ENCODE assay signal across 8 cellular contexts in genomic region chr11:100687630-100688395, GRCh38. TPM values are rescaled to one million over a fixed set of nuclear protein-coding genes. Genes with fewer than 3 reads are reported as not detected.
DNase-seq lines count a peak whose midpoint lies in the region; ATAC-seq and TF ChIP-seq lines count a peak whose summit lies in the region.

No MANE protein-coding gene starts in this region.

- peak overlapping the region; percentile 91 for H4K12ac ChIP-seq in trophoblast cell (ENCODE audit: low read depth, low read length)

- peaks cover 10% of the 10 kb centered on the region for H3K79me2 ChIP-seq in trophoblast cell (ENCODE audit: control insufficient read depth, insufficient read depth, low read length, poor library complexity)

- peak overlapping the region; percentile 99 for H3K18ac ChIP-seq in trophoblast cell (ENCODE audit: low read length)

- H2AK5ac ChIP-seq in trophoblast cell (ENCODE audit: low read length) = no peak overlapping the region

- H3K4me1 ChIP-seq in adipocyte (ENCODE audit: control insufficient read depth, insufficient read depth, low read length) = peaks cover 5% of the 10 kb centered on the region
- H3K4me1 ChIP-seq in trophoblast cell (ENCODE audit: control insufficient read depth in 1 of 2, insufficient read depth in 2 of 2, low read length in 2 of 2) = peaks cover 3 to 7% of the 10 kb centered on the region in 2 experiments

- H3K9me3 ChIP-seq in adipocyte (ENCODE audit: control insufficient read depth, low read length) (no peaks in the 10 kb centered on the region), trophoblast cell (ENCODE audit: insufficient read depth, low read depth, low read length) (no peaks in the 10 kb centered on the region)

- H3K4ac ChIP-seq in trophoblast cell (ENCODE audit: low read depth, low read length) = peak overlapping the region; percentile 51

- H4K91ac ChIP-seq in trophoblast cell (ENCODE audit: low read depth, low read length) = peak overlapping the region; percentile 95

- peak overlapping the region; percentile 88 for H2BK12ac ChIP-seq in trophoblast cell (ENCODE audit: low read length)

- peak overlapping the region; percentile 87 for H3K14ac ChIP-seq in trophoblast cell (ENCODE audit: low read length)

- no peaks in the 10 kb centered on the region for H3K36me3 ChIP-seq in adipocyte (ENCODE audit: control insufficient read depth, insufficient read depth, low read length, severe bottlenecking)
- peaks cover 3 to 5% of the 10 kb centered on the region in 2 experiments for H3K36me3 ChIP-seq in trophoblast cell (ENCODE audit: control insufficient read depth in 1 of 2, insufficient read depth in 2 of 2, low read length in 2 of 2)

- peak overlapping the region; percentile 89 for H2BK120ac ChIP-seq in trophoblast cell (ENCODE audit: insufficient read depth, low read length, poor library complexity)

- WGBS in trophoblast cell (ENCODE audit: extremely low coverage, insufficient coverage, insufficient read length) = no CpG with 5 or more reads among the region's 24 CpGs

- intact Hi-C loops in left cardiac atrium (cut with DNase I) = loop anchor here in 1 of 2 donors (10.0 kb wide), 1 partner anchor 237 kb away; no protein-coding TSS in a partner anchor

- ATAC-seq in GM18867 (IDR thresholded peaks at IDR 0.05; ENCODE audit: unreplicated experiment) (peak; percentile 64), HG03060 (IDR thresholded peaks at IDR 0.05; ENCODE audit: low read depth, unreplicated experiment) (peak; percentile 43), left cardiac atrium (peak; percentile 74 to 77)

- peak overlapping the region; percentile 96 for H4K8ac ChIP-seq in trophoblast cell (ENCODE audit: low read depth, low read length)

- H2BK5ac ChIP-seq in trophoblast cell (ENCODE audit: low read depth, low read length, poor library complexity) = peak overlapping the region; percentile 71

- no peak overlapping the region for H3K23ac ChIP-seq in trophoblast cell (ENCODE audit: low read length)

- TF ChIP-seq CTCF in C4-2B (conservative IDR thresholded peaks at IDR 0.05) = peak; percentile 90

- H3K79me1 ChIP-seq in trophoblast cell (ENCODE audit: low read length) = peaks cover 13% of the 10 kb centered on the region

- DNase-seq in NCI-H69 (lab: John Stamatoyannopoulos, UW) (peak; percentile 69), adipocyte (ENCODE audit: low read depth) (peak; percentile 89), left cardiac atrium (peak; percentile 49), trophoblast cell (peak; percentile 61 to 69), GOT3 (lab: John Stamatoyannopoulos, UW) (no peak)

- peak overlapping the region; percentile 99 for H2AFZ ChIP-seq in trophoblast cell (ENCODE audit: insufficient read depth, low read length, poor library complexity)

- H3K4me2 ChIP-seq in trophoblast cell (ENCODE audit: low read length) = peak overlapping the region; percentile 87

- no peaks in the 10 kb centered on the region for H3K27me3 ChIP-seq in adipocyte (replicated peaks; ENCODE audit: control insufficient read depth, insufficient read depth, low read length)
- no peaks in the 10 kb centered on the region for H3K27me3 ChIP-seq in trophoblast cell (ENCODE audit: insufficient read depth, low read length)

- peak overlapping the region; percentile 93 for H3K4me3 ChIP-seq in adipocyte (ENCODE audit: low read length)
- peak overlapping the region; percentile 91 for H3K4me3 ChIP-seq in trophoblast cell (ENCODE audit: low read depth, low read length)

- peak overlapping the region; percentile 90 for H3K9ac ChIP-seq in adipocyte (ENCODE audit: low read length)
- H3K9ac ChIP-seq in trophoblast cell (ENCODE audit: low read length) = peak overlapping the region; percentile 89

- H3K27ac ChIP-seq in C4-2B (peak overlapping the region; percentile 77), trophoblast cell (ENCODE audit: low read depth, low read length) (peak overlapping the region; percentile 62)

RNA-seq across cellular contexts. Expression of gene ARHGAP42, which starts 0.7 kb away (rescaled TPM):
- 10 to 100 TPM in 1 of 2 donors, 1 to 10 TPM in 1; 9.0 to 12.8 TPM for total RNA-seq in left cardiac atrium
- polyA plus RNA-seq in trophoblast cell (2013) = 23.3 and 25.5 TPM in 2 replicates
